ENCODE assay signal across 11 cellular contexts in genomic region chr17:50459081-50459676, GRCh38. TPM values are rescaled to one million over a fixed set of nuclear protein-coding genes. Genes with fewer than 3 reads are reported as not detected.
DNase-seq lines count a peak whose midpoint lies in the region; ATAC-seq and TF ChIP-seq lines count a peak whose summit lies in the region.
"Had no signal": no experiment of that assay in that cellular context is flagged by ENCODE, and none has a peak within 500 bp of the region (broad histone marks: within the 10 kb centered on the region; RNA-seq: fewer than 3 reads in every experiment).

No MANE protein-coding gene starts in this region.

- no peak overlapping the region for H2AFZ ChIP-seq in MM.1S (ENCODE audit: low read length)

- no peak overlapping the region for H3K4me3 ChIP-seq in RWPE2 (ENCODE audit: severe bottlenecking)
- no peak overlapping the region for H3K4me3 ChIP-seq in body of pancreas
- H3K4me3 ChIP-seq in MM.1S (ENCODE audit: low read length) = no peak overlapping the region
- H3K4me3 ChIP-seq: right atrium auricular region, thoracic aorta had no signal

- no peaks in the 10 kb centered on the region for H3K9me3 ChIP-seq in RWPE2 (ENCODE audit: severe bottlenecking)
- H3K9me3 ChIP-seq in body of pancreas = no peaks in the 10 kb centered on the region
- no peaks in the 10 kb centered on the region for H3K9me3 ChIP-seq in MM.1S (replicated peaks; ENCODE audit: insufficient read depth, low read length)
- H3K9me3 ChIP-seq: right atrium auricular region, thoracic aorta had no signal

- no peak overlapping the region for H3K4me2 ChIP-seq in MM.1S (ENCODE audit: low read depth, low read length)

- H3F3A ChIP-seq in MM.1S (ENCODE audit: insufficient read depth, low read length) = no peaks in the 10 kb centered on the region

- TF ChIP-seq POLR2A in body of pancreas (IDR thresholded peaks at IDR 0.05) = no peak

- intact Hi-C loops in body of pancreas (cut with DNase I) = no loop called here

- H3K9me2 ChIP-seq in MM.1S (replicated peaks; ENCODE audit: insufficient read depth, low read length) = no peaks in the 10 kb centered on the region

- WGBS in body of pancreas, 2 donors = 81 to 93% methylated on average over 11 of the region's 11 CpGs

- H3K27me3 ChIP-seq in RWPE2 (ENCODE audit: insufficient read depth, poor library complexity, severe bottlenecking) (no peaks in the 10 kb centered on the region), body of pancreas (no peaks in the 10 kb centered on the region), MM.1S (replicated peaks; ENCODE audit: insufficient read depth, low read length) (no peaks in the 10 kb centered on the region)
- H3K27me3 ChIP-seq: right atrium auricular region had no signal

- peaks cover 19% of the 10 kb centered on the region for H3K4me1 ChIP-seq in RWPE2 (ENCODE audit: insufficient read depth, poor library complexity, severe bottlenecking)
- peaks cover 10% of the 10 kb centered on the region for H3K4me1 ChIP-seq in body of pancreas
- H3K4me1 ChIP-seq in MM.1S (ENCODE audit: low read length) = no peaks in the 10 kb centered on the region
- H3K4me1 ChIP-seq: right atrium auricular region had no signal

- H3K79me2 ChIP-seq in MM.1S (ENCODE audit: low read length) = no peaks in the 10 kb centered on the region

- H3K9ac ChIP-seq in MM.1S (ENCODE audit: low read length) = no peak overlapping the region

- no peak overlapping the region for H3K27ac ChIP-seq in RWPE2 (ENCODE audit: poor library complexity, severe bottlenecking)
- H3K27ac ChIP-seq in body of pancreas = no peak overlapping the region
- no peak overlapping the region for H3K27ac ChIP-seq in MM.1S (ENCODE audit: low read length)
- H3K27ac ChIP-seq: right atrium auricular region, thoracic aorta had no signal

- ATAC-seq in RWPE2 (ENCODE audit: low read depth) (peak; percentile 68), body of pancreas (no peak)
- ATAC-seq: activated CD8-positive, alpha-beta memory T cell treated with anti-CD3 and anti-CD28 coated beads, Interleukin-2, amount 10 ng/mL, durations not matched to agents 7 days and 5 days had no signal

- peak; percentile 57 for DNase-seq in A172 (ENCODE audit: low spot score)
- peak; percentile 15 for DNase-seq in HCEC 1CT
- peak; percentile 50 for DNase-seq in RWPE2 (ENCODE audit: low spot score)
- DNase-seq in islet precursor cell = peak; percentile 90
- no peak for DNase-seq in OCI-M1 (lab: John Stamatoyannopoulos, UW)
- no peak for DNase-seq in body of pancreas
- DNase-seq in activated gamma-delta T cell (lab: John Stamatoyannopoulos, UW) = no peak
- no peak for DNase-seq in MM.1S
- DNase-seq: activated CD8-positive, alpha-beta memory T cell treated with anti-CD3 and anti-CD28 coated beads, Interleukin-2, amount 10 ng/mL, durations not matched to agents 7 days and 5 days had no signal

- no peak for TF ChIP-seq CTCF in RWPE2 (IDR thresholded peaks at IDR 0.05; ENCODE audit: poor library complexity, severe bottlenecking)
- no peak for TF ChIP-seq CTCF in body of pancreas (IDR thresholded peaks at IDR 0.05)
- no peak for TF ChIP-seq CTCF in MM.1S (IDR thresholded peaks at IDR 0.05; ENCODE audit: low read length)

- peaks cover 32% of the 10 kb centered on the region for H3K36me3 ChIP-seq in RWPE2 (ENCODE audit: low read depth)
- H3K36me3 ChIP-seq in body of pancreas (replicated peaks in 1 of 2; ENCODE audit: insufficient read depth in 1 of 2, low read depth in 2 of 2) = no peaks in the 10 kb centered on the region
- H3K36me3 ChIP-seq in MM.1S (replicated peaks; ENCODE audit: insufficient read depth, low read length) = no peaks in the 10 kb centered on the region
- H3K36me3 ChIP-seq: thoracic aorta had no signal

- H4K20me1 ChIP-seq in MM.1S (ENCODE audit: insufficient read depth, low read length) = no peaks in the 10 kb centered on the region

RNA-seq across cellular contexts. Expression of gene CHAD, which starts 9.5 kb away (rescaled TPM):
- total RNA-seq in A172 (2014; rRNA removed; shearing (Covaris generic)) = not detected in 2 replicates
- 10 to 100 TPM in 1 of 2 donors, 1 to 10 TPM in 1; 8.8 to 13.2 TPM for total RNA-seq in body of pancreas
- total RNA-seq: activated CD8-positive, alpha-beta memory T cell treated with anti-CD3 and anti-CD28 coated beads, Interleukin-2, amount 10 ng/mL, durations not matched to agents 7 days and 5 days; thoracic aorta had no signal

RNA-seq across cellular contexts. Expression of gene RSAD1, which starts 19.5 kb away (rescaled TPM):
- 16.0 and 16.6 TPM in 2 replicates for total RNA-seq in A172 (2014; rRNA removed; shearing (Covaris generic))
- 10 to 100 TPM; 39.2 to 44.5 TPM for total RNA-seq in body of pancreas

RNA-seq across cellular contexts. Expression of gene ACSF2, which starts 33.2 kb away (rescaled TPM):
- total RNA-seq in A172 (2014; rRNA removed; shearing (Covaris generic)) = 40.4 and 41.0 TPM in 2 replicates
- 100 to 1,000 TPM in 1 of 2 donors, 10 to 100 TPM in 1; 18.7 to 120 TPM for total RNA-seq in body of pancreas

RNA-seq across cellular contexts. Expression of gene MYCBPAP, which starts 49.1 kb away (rescaled TPM):
- total RNA-seq in A172 (2014; rRNA removed; shearing (Covaris generic)) = not detected in 2 replicates
- total RNA-seq in body of pancreas = under 1 TPM in 1 of 2 donors, not detected in 1; 0.33 TPM

Comparison
In these comparisons a context has a peak if more than half of its experiments do, and no peak if none do; other contexts are left out.
1. DNase-seq: peak in A172 (single experiment), HCEC 1CT (single experiment), RWPE2 (single experiment) and islet precursor cell (single experiment); none in OCI-M1 (single experiment), body of pancreas (0 of 4), activated gamma-delta T cell (single experiment) and MM.1S (single experiment).